ENCODE assay signal across 16 cellular contexts in genomic region chr2:183186766-183187165, GRCh38.
DNase-seq lines count a peak whose midpoint lies in the region; ATAC-seq and TF ChIP-seq lines count a peak whose summit lies in the region.
"Had no signal": no experiment of that assay in that cellular context is flagged by ENCODE, and none has a peak within 500 bp of the region (broad histone marks: within the 10 kb centered on the region; RNA-seq: fewer than 3 reads in every experiment).

No MANE protein-coding gene starts in this region.

- TF ChIP-seq POLR2A in IMR-90 (IDR thresholded peaks at IDR 0.05; ENCODE audit: low read depth, low read length) = no peak

- no peak for DNase-seq in activated CD8-positive, alpha-beta T cell treated with anti-CD3 and anti-CD28 coated beads for 36 hours
- DNase-seq in activated CD8-positive, alpha-beta T cell treated with anti-CD3 and anti-CD28 coated beads, Interleukin-2, amount 10 ng/mL, durations not matched to agents 7 days and 5 days = no peak
- DNase-seq in IMR-90 (no peak), NCI-H524 (lab: John Stamatoyannopoulos, UW) (no peak), NCI-H748 treated with DMSO at 0.1 percent for 48 hours (lab: John Stamatoyannopoulos, UW) (no peak)
- DNase-seq in activated T-helper 2 cell treated with anti-CD3 and anti-CD28 coated beads, Interferon-gamma antibody, Interleukin-2, Interleukin-4, amounts not matched to agents 10 μg/mL and 5 μg/mL and 100 μg/mL, durations not matched to agents 14 hours and 24 hours and 36 hours (ENCODE audit: low spot score) = no peak
- no peak for DNase-seq in stimulated activated effector memory CD8-positive, alpha-beta T cell treated with anti-CD3 and anti-CD28 coated beads, Interleukin-12 subunit alpha, Interleukin-12 subunit beta, amount 100 ng/mL, for 72 hours (ENCODE audit: low spot score in 2 of 2)
- DNase-seq: 8988T; CD4-positive, alpha-beta memory T cell; DMS79 treated with DMSO at 0.1 percent for 48 hours; GF-D8; HCEC 1CT had no signal

- H3K4me2 ChIP-seq in IMR-90 (ENCODE audit: low read depth, low read length) = no peak overlapping the region
- H3K4me2 ChIP-seq: BLaER1 had no signal

- H3K27me3 ChIP-seq in IMR-90 (ENCODE audit: control insufficient read depth, insufficient read depth, low read length) = no peaks in the 10 kb centered on the region
- H3K27me3 ChIP-seq: BLaER1 had no signal

- 0 out of 2 replicates have a peak, but pooled peaks cover 3% of the 10 kb centered on the region for H3K36me3 ChIP-seq in IMR-90 (ENCODE audit: control insufficient read depth, insufficient read depth, low read length)

- H3K4me3 ChIP-seq in IMR-90 (ENCODE audit: insufficient read depth, low read depth, low read length) = no peak overlapping the region
- H3K4me3 ChIP-seq: BLaER1 had no signal

- CTCF ChIA-PET in activated CD8-positive, alpha-beta T cell treated with anti-CD3 and anti-CD28 coated beads for 36 hours (lab: Charles Lee) = no interaction called here
- CTCF ChIA-PET in activated CD8-positive, alpha-beta T cell treated with anti-CD3 and anti-CD28 coated beads, Interleukin-2, amount 10 ng/mL, durations not matched to agents 7 days and 5 days (lab: Charles Lee) = no interaction called here
- CTCF ChIA-PET in IMR-90 (lab: Yijun Ruan, JAX) = no interaction called here

- dilution Hi-C loops in IMR-90 (cut with HindIII; ENCODE audit: low sequenced_read_pairs, unreplicated experiment) = no loop called here

- H4K91ac ChIP-seq in IMR-90 (ENCODE audit: insufficient read depth, low read depth, low read length) = peak overlapping the region; percentile 61; the same call in 1 of the 2 replicates

- H4K5ac ChIP-seq in IMR-90 (ENCODE audit: low read depth, low read length) = 0 out of 2 replicates have a peak overlapping the region, but pooled peaks have one; percentile 16

- H2BK20ac ChIP-seq in IMR-90 (ENCODE audit: low read depth, low read length) = peak overlapping the region; percentile 80; the same call in 1 of the 2 replicates

- in situ Hi-C loops in IMR-90 (cut with MboI; ENCODE audit: low sequenced_read_pairs) = no loop called here

- H3K14ac ChIP-seq in IMR-90 (replicated peaks; ENCODE audit: low read depth, low read length) = no peak overlapping the region

- peaks cover 11% of the 10 kb centered on the region for H3K4me1 ChIP-seq in IMR-90 (ENCODE audit: control insufficient read depth, insufficient read depth, low read length)
- H3K4me1 ChIP-seq: BLaER1 had no signal

- TF ChIP-seq CTCF in activated CD8-positive, alpha-beta T cell treated with anti-CD3 and anti-CD28 coated beads for 36 hours (IDR thresholded peaks at IDR 0.05) = no peak
- no peak for TF ChIP-seq CTCF in IMR-90 (conservative IDR thresholded peaks at IDR 0.05; ENCODE audit: low read depth, low read length)

- H3K4ac ChIP-seq in IMR-90 (ENCODE audit: low read depth, low read length) = peak overlapping the region; percentile 69; the same call in 1 of the 2 replicates

- TF ChIP-seq RAD21 in IMR-90 (IDR thresholded peaks at IDR 0.05; ENCODE audit: low read length) = no peak

- H3K79me1 ChIP-seq in IMR-90 (ENCODE audit: low read depth in 1 of 2, low read length in 2 of 2) = peaks cover 6 to 16% of the 10 kb centered on the region in 2 experiments

- no peak overlapping the region; the same call in 1 of the 2 replicates for H3K27ac ChIP-seq in IMR-90 (ENCODE audit: insufficient read depth, low read length)
- H3K27ac ChIP-seq: BLaER1, HL-60 had no signal

- H4K8ac ChIP-seq in IMR-90 (ENCODE audit: low read depth in 2 of 2, low read length in 2 of 2) = peak overlapping the region in 1 of 2 experiments; percentile 48; a peak in 1 of 4 replicates

- no peak overlapping the region; the same call in 2 of the 3 replicates for H2BK15ac ChIP-seq in IMR-90 (ENCODE audit: low read depth, low read length)

- H3K36me3 Mint-ChIP-seq in activated CD8-positive, alpha-beta T cell treated with anti-CD3 and anti-CD28 coated beads for 36 hours (ENCODE audit: low read depth) = peaks cover 83% of the 10 kb centered on the region
- H3K36me3 Mint-ChIP-seq in activated CD8-positive, alpha-beta T cell treated with anti-CD3 and anti-CD28 coated beads, Interleukin-2, amount 10 ng/mL, durations not matched to agents 7 days and 5 days (ENCODE audit: low read depth) = peaks cover 60% of the 10 kb centered on the region
- peaks cover 79% of the 10 kb centered on the region for H3K36me3 Mint-ChIP-seq in activated T-helper 2 cell treated with anti-CD3 and anti-CD28 coated beads, Interferon-gamma antibody, Interleukin-2, Interleukin-4, amounts not matched to agents 10 μg/mL and 5 μg/mL and 100 μg/mL, durations not matched to agents 14 hours and 24 hours and 36 hours (ENCODE audit: low read depth)
- H3K36me3 Mint-ChIP-seq in stimulated activated effector memory CD8-positive, alpha-beta T cell treated with anti-CD3 and anti-CD28 coated beads, Interleukin-12 subunit alpha, Interleukin-12 subunit beta, amount 100 ng/mL, for 72 hours = peaks cover 89% of the 10 kb centered on the region

- no peaks in the 10 kb centered on the region for H4K20me1 ChIP-seq in IMR-90 (ENCODE audit: insufficient read depth, low read length)

- peak; percentile 34 for ATAC-seq in activated CD8-positive, alpha-beta T cell treated with anti-CD3 and anti-CD28 coated beads for 36 hours
- ATAC-seq in activated CD8-positive, alpha-beta T cell treated with anti-CD3 and anti-CD28 coated beads, Interleukin-2, amount 10 ng/mL, durations not matched to agents 7 days and 5 days = no peak
- ATAC-seq in IMR-90 (ENCODE audit: low read depth) = no peak
- ATAC-seq in stimulated activated effector memory CD8-positive, alpha-beta T cell treated with anti-CD3 and anti-CD28 coated beads, Interleukin-12 subunit alpha, Interleukin-12 subunit beta, amount 100 ng/mL, for 72 hours = no peak
- ATAC-seq in GM19463 (IDR thresholded peaks at IDR 0.05; ENCODE audit: unreplicated experiment) = no peak

- H3K27ac Mint-ChIP-seq in activated CD8-positive, alpha-beta T cell treated with anti-CD3 and anti-CD28 coated beads for 36 hours = peak overlapping the region; percentile 16
- no peak overlapping the region for H3K27ac Mint-ChIP-seq in activated CD8-positive, alpha-beta T cell treated with anti-CD3 and anti-CD28 coated beads, Interleukin-2, amount 10 ng/mL, durations not matched to agents 7 days and 5 days
- H3K27ac Mint-ChIP-seq in activated T-helper 2 cell treated with anti-CD3 and anti-CD28 coated beads, Interferon-gamma antibody, Interleukin-2, Interleukin-4, amounts not matched to agents 10 μg/mL and 5 μg/mL and 100 μg/mL, durations not matched to agents 14 hours and 24 hours and 36 hours = peak overlapping the region; percentile 37
- peak overlapping the region; percentile 63 for H3K27ac Mint-ChIP-seq in stimulated activated effector memory CD8-positive, alpha-beta T cell treated with anti-CD3 and anti-CD28 coated beads, Interleukin-12 subunit alpha, Interleukin-12 subunit beta, amount 100 ng/mL, for 72 hours
- H3K27ac Mint-ChIP-seq: CD14-positive monocyte; CD4-positive, alpha-beta memory T cell had no signal

- H3K9ac ChIP-seq in IMR-90 (ENCODE audit: low read depth, low read length) = no peak overlapping the region
- H3K9ac ChIP-seq: BLaER1 had no signal

- BruUV-seq in IMR-90 (replicated peaks; lab: Mats Ljungman, UMichigan) = no TSS peak

- peaks cover 16% of the 10 kb centered on the region for H3K9me3 Mint-ChIP-seq in activated CD8-positive, alpha-beta T cell treated with anti-CD3 and anti-CD28 coated beads for 36 hours
- peaks cover 19% of the 10 kb centered on the region for H3K9me3 Mint-ChIP-seq in activated CD8-positive, alpha-beta T cell treated with anti-CD3 and anti-CD28 coated beads, Interleukin-2, amount 10 ng/mL, durations not matched to agents 7 days and 5 days (ENCODE audit: insufficient read depth)
- H3K9me3 Mint-ChIP-seq in activated T-helper 2 cell treated with anti-CD3 and anti-CD28 coated beads, Interferon-gamma antibody, Interleukin-2, Interleukin-4, amounts not matched to agents 10 μg/mL and 5 μg/mL and 100 μg/mL, durations not matched to agents 14 hours and 24 hours and 36 hours = peaks cover 23% of the 10 kb centered on the region
- H3K9me3 Mint-ChIP-seq in stimulated activated effector memory CD8-positive, alpha-beta T cell treated with anti-CD3 and anti-CD28 coated beads, Interleukin-12 subunit alpha, Interleukin-12 subunit beta, amount 100 ng/mL, for 72 hours = peaks cover 10% of the 10 kb centered on the region

- no peak overlapping the region for H3K23ac ChIP-seq in IMR-90 (ENCODE audit: low read depth, low read length)

- no peaks in the 10 kb centered on the region for H3K9me3 ChIP-seq in IMR-90 (ENCODE audit: control insufficient read depth, insufficient read depth, low read length)

- H3K4me3 Mint-ChIP-seq in activated CD8-positive, alpha-beta T cell treated with anti-CD3 and anti-CD28 coated beads for 36 hours = no peak overlapping the region
- no peak overlapping the region for H3K4me3 Mint-ChIP-seq in activated CD8-positive, alpha-beta T cell treated with anti-CD3 and anti-CD28 coated beads, Interleukin-2, amount 10 ng/mL, durations not matched to agents 7 days and 5 days
- no peak overlapping the region for H3K4me3 Mint-ChIP-seq in activated T-helper 2 cell treated with anti-CD3 and anti-CD28 coated beads, Interferon-gamma antibody, Interleukin-2, Interleukin-4, amounts not matched to agents 10 μg/mL and 5 μg/mL and 100 μg/mL, durations not matched to agents 14 hours and 24 hours and 36 hours (ENCODE audit: low read depth)
- no peak overlapping the region for H3K4me3 Mint-ChIP-seq in stimulated activated effector memory CD8-positive, alpha-beta T cell treated with anti-CD3 and anti-CD28 coated beads, Interleukin-12 subunit alpha, Interleukin-12 subunit beta, amount 100 ng/mL, for 72 hours
- H3K4me3 Mint-ChIP-seq: CD14-positive monocyte; CD4-positive, alpha-beta memory T cell had no signal

- intact Hi-C loops in activated CD8-positive, alpha-beta T cell treated with anti-CD3 and anti-CD28 coated beads for 36 hours (cut with micrococcal nuclease) = no loop called here
- intact Hi-C loops in IMR-90 (cut with micrococcal nuclease) = no loop called here
- intact Hi-C loops in activated T-helper 2 cell treated with anti-CD3 and anti-CD28 coated beads, Interferon-gamma antibody, Interleukin-2, Interleukin-4, amounts not matched to agents 10 μg/mL and 5 μg/mL and 100 μg/mL, durations not matched to agents 14 hours and 24 hours and 36 hours (cut with micrococcal nuclease) = no loop called here

- H2AK9ac ChIP-seq in IMR-90 (replicated peaks; ENCODE audit: low read depth, low read length, poor library complexity) = no peak overlapping the region

- peaks cover 14% of the 10 kb centered on the region for H3K9me1 ChIP-seq in IMR-90 (ENCODE audit: insufficient read depth, low read length)

- H2BK120ac ChIP-seq in IMR-90 (ENCODE audit: low read depth, low read length) = peak overlapping the region; percentile 74

- peak overlapping the region; percentile 37; the same call in 1 of the 2 replicates for H3K18ac ChIP-seq in IMR-90 (ENCODE audit: low read depth, low read length)

- H2BK5ac ChIP-seq in IMR-90 (ENCODE audit: low read depth, low read length, poor library complexity, severe bottlenecking) = peak overlapping the region; percentile 50

- no CpG with 5 or more reads among the region's 1 CpG for WGBS in IMR-90 (ENCODE audit: extremely low coverage in 2 of 2, insufficient read length in 1 of 2), 2 experiments

- peaks cover 16% of the 10 kb centered on the region for H3K4me1 Mint-ChIP-seq in activated CD8-positive, alpha-beta T cell treated with anti-CD3 and anti-CD28 coated beads for 36 hours (ENCODE audit: low read depth)
- H3K4me1 Mint-ChIP-seq in activated CD8-positive, alpha-beta T cell treated with anti-CD3 and anti-CD28 coated beads, Interleukin-2, amount 10 ng/mL, durations not matched to agents 7 days and 5 days (ENCODE audit: low read depth) = no peaks in the 10 kb centered on the region
- H3K4me1 Mint-ChIP-seq in activated T-helper 2 cell treated with anti-CD3 and anti-CD28 coated beads, Interferon-gamma antibody, Interleukin-2, Interleukin-4, amounts not matched to agents 10 μg/mL and 5 μg/mL and 100 μg/mL, durations not matched to agents 14 hours and 24 hours and 36 hours (ENCODE audit: low read depth) = peaks cover 8% of the 10 kb centered on the region
- H3K4me1 Mint-ChIP-seq in stimulated activated effector memory CD8-positive, alpha-beta T cell treated with anti-CD3 and anti-CD28 coated beads, Interleukin-12 subunit alpha, Interleukin-12 subunit beta, amount 100 ng/mL, for 72 hours = peaks cover 15% of the 10 kb centered on the region
- H3K4me1 Mint-ChIP-seq: CD14-positive monocyte had no signal

- H3K56ac ChIP-seq in IMR-90 (ENCODE audit: extremely low read depth, insufficient read depth, low read length) = no peak overlapping the region

- H2AK5ac ChIP-seq in IMR-90 (ENCODE audit: low read depth, low read length) = no peak overlapping the region

- H2AFZ ChIP-seq in IMR-90 (replicated peaks; ENCODE audit: low read length, poor library complexity) = no peak overlapping the region

- POLR2A ChIA-PET in activated CD8-positive, alpha-beta T cell treated with anti-CD3 and anti-CD28 coated beads for 36 hours (lab: Charles Lee) = no interaction called here
- POLR2A ChIA-PET in activated CD8-positive, alpha-beta T cell treated with anti-CD3 and anti-CD28 coated beads, Interleukin-2, amount 10 ng/mL, durations not matched to agents 7 days and 5 days (lab: Charles Lee) = no interaction called here
- POLR2A ChIA-PET in IMR-90 (lab: Charles Lee; ENCODE audit: unreplicated experiment) = no interaction called here

- no peaks in the 10 kb centered on the region for H3K27me3 Mint-ChIP-seq in activated CD8-positive, alpha-beta T cell treated with anti-CD3 and anti-CD28 coated beads for 36 hours
- no peaks in the 10 kb centered on the region for H3K27me3 Mint-ChIP-seq in activated CD8-positive, alpha-beta T cell treated with anti-CD3 and anti-CD28 coated beads, Interleukin-2, amount 10 ng/mL, durations not matched to agents 7 days and 5 days (ENCODE audit: low read depth)
- H3K27me3 Mint-ChIP-seq in activated T-helper 2 cell treated with anti-CD3 and anti-CD28 coated beads, Interferon-gamma antibody, Interleukin-2, Interleukin-4, amounts not matched to agents 10 μg/mL and 5 μg/mL and 100 μg/mL, durations not matched to agents 14 hours and 24 hours and 36 hours (ENCODE audit: low read depth) = no peaks in the 10 kb centered on the region
- H3K27me3 Mint-ChIP-seq: CD4-positive, alpha-beta memory T cell had no signal
